In the genomic region with DNA sequence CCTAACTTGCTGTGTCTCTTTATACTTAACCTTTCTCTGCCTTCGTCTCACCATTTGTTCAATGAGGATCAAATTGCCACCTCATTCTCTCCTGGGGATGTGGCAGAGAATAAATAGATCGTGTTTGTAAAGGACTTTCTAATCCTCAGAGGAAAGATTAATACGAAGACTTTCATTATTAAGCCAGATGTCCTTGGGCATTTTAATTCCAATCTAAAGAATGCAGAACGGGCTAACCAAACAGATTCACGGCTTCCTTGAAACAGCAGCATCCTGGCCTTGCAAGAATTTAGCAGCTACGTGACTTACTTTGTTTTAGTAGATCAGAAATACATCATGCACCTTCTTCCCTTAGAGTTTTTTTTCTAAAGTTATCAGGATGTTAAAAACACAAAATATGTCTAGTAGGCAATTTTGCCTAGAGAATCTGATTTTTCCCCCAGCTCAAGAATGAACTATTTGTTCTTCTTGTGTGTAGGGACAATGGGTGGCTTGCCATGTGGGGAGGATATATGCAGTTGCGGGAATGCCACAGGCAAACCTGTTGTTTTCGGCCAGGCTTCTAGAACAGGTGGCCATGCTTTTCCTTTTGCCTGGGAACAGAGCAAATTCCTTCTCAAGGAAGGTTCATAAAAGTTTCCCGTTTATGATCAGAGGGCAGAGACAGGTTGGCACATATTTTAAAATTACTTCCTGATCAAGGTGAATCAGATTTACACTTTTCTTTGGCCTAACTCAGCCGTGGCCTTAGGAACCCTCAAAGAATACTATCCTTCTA, we compare ENCODE assay signal across 11 cellular contexts. TPM values are rescaled to one million over a fixed set of nuclear protein-coding genes. Genes with fewer than 3 reads are reported as not detected.
DNase-seq lines count a peak whose midpoint lies in the region; ATAC-seq, FAIRE-seq and TF ChIP-seq lines count a peak whose summit lies in the region.
"Had no signal": no experiment of that assay in that cellular context is flagged by ENCODE, and none has a peak within 500 bp of the region (broad histone marks: within the 10 kb centered on the region; RNA-seq: fewer than 3 reads in every experiment).

No MANE protein-coding gene starts in this region.

- H3K9me3 Mint-ChIP-seq in chondrocyte (ENCODE audit: low read depth), result no peaks in the 10 kb centered on the region
- H3K9me3 Mint-ChIP-seq in CD8-positive, alpha-beta T cell, result no peaks in the 10 kb centered on the region

- H3K4me2 ChIP-seq in A549, result peak overlapping the region; percentile 96

- H3K4me3 ChIP-seq in A549 (peak overlapping the region; percentile 68), mesodermal cell (ENCODE audit: extremely low read depth, insufficient read depth, low read length, poor library complexity, severe bottlenecking) (peak overlapping the region; percentile 52), lower leg skin (ENCODE audit: low read depth, poor library complexity, severe bottlenecking) (no peak overlapping the region)
- H3K4me3 ChIP-seq in CD8-positive, alpha-beta T cell (ENCODE audit: low read depth, low read length), result no peak overlapping the region
- H3K4me3 ChIP-seq: spleen had no signal

- WGBS in A549 (ENCODE audit: missing lambda C conversion rate), result 4% methylated on average over 10 of the region's 10 CpGs
- WGBS in mesodermal cell (ENCODE audit: insufficient coverage in 2 of 2), 2 experiments, result 23 to 76% methylated on average over 3 of the region's 10 CpGs
- 37 to 50% methylated on average over 10 of the region's 10 CpGs for WGBS in lower leg skin, 2 donors

- H3K9me3 ChIP-seq in A549, result no peaks in the 10 kb centered on the region
- H3K9me3 ChIP-seq in mesodermal cell (ENCODE audit: control insufficient read depth, low read length), result no peaks in the 10 kb centered on the region
- H3K9me3 ChIP-seq in CD8-positive, alpha-beta T cell (ENCODE audit: low read length), result no peaks in the 10 kb centered on the region
- H3K9me3 ChIP-seq: spleen had no signal

- DNase-seq in A549 (ENCODE audit: low read depth in 1 of 2, low spot score in 1 of 2) (no peak), chondrocyte (ENCODE audit: low spot score) (no peak), lower leg skin (ENCODE audit: low spot score in 2 of 2) (no peak), NCI-H446 (lab: John Stamatoyannopoulos, UW) (no peak), DMS153 treated with DMSO at 0.1 percent for 48 hours (lab: John Stamatoyannopoulos, UW; ENCODE audit: unreplicated experiment) (no peak)
- DNase-seq in CD8-positive, alpha-beta T cell, result no peak
- DNase-seq: activated T-cell treated with anti-CD3 and anti-CD28 coated beads, Interleukin-2, amount 50 U/mL, for 48 hours; NCI-H1092; spleen had no signal

- TF ChIP-seq CTCF in A549 (IDR thresholded peaks at IDR 0.05) (no peak), chondrocyte (IDR thresholded peaks at IDR 0.05) (no peak), lower leg skin (IDR thresholded peaks at IDR 0.05) (no peak)
- no peak for TF ChIP-seq CTCF in CD8-positive, alpha-beta T cell (IDR thresholded peaks at IDR 0.05)

- POLR2A ChIA-PET in A549 (lab: Yijun Ruan, JAX), result no interaction called here
- POLR2A ChIA-PET in CD8-positive, alpha-beta T cell (lab: Charles Lee), result no interaction called here

- TF ChIP-seq POLR2A in A549 (IDR thresholded peaks at IDR 0.05; ENCODE audit: low read length) (no peak), lower leg skin (IDR thresholded peaks at IDR 0.05) (no peak)

- no peaks in the 10 kb centered on the region for H3K27me3 Mint-ChIP-seq in chondrocyte (ENCODE audit: low read depth)
- peaks cover 30% of the 10 kb centered on the region for H3K27me3 Mint-ChIP-seq in CD8-positive, alpha-beta T cell (ENCODE audit: low read depth)

- CTCF ChIA-PET in A549 (lab: Yijun Ruan, JAX), result interaction anchor here (0.9 to 5.9 kb wide), 10 partner anchors 9 to 428 kb away, joined by 3 to 42 read pairs (median 4); no protein-coding TSS in a partner anchor
- CTCF ChIA-PET in CD8-positive, alpha-beta T cell (lab: Charles Lee), result no interaction called here

- H3K4me1 Mint-ChIP-seq in chondrocyte (ENCODE audit: low read depth), result peaks cover 36% of the 10 kb centered on the region
- H3K4me1 Mint-ChIP-seq in CD8-positive, alpha-beta T cell (ENCODE audit: low read depth), result peaks cover 13% of the 10 kb centered on the region

- H3K36me3 ChIP-seq in mesodermal cell (ENCODE audit: control insufficient read depth, insufficient read depth, low read length), result no peaks in the 10 kb centered on the region
- H3K36me3 ChIP-seq in CD8-positive, alpha-beta T cell (ENCODE audit: insufficient read depth, low read length), result no peaks in the 10 kb centered on the region
- H3K36me3 ChIP-seq: spleen had no signal

- H3K36me3 Mint-ChIP-seq in chondrocyte (ENCODE audit: low read depth), result no peaks in the 10 kb centered on the region
- no peaks in the 10 kb centered on the region for H3K36me3 Mint-ChIP-seq in CD8-positive, alpha-beta T cell

- intact Hi-C loops in lower leg skin (cut with DNase I; ENCODE audit: low total_unique reads), result no loop called here
- intact Hi-C loops in CD8-positive, alpha-beta T cell (cut with DNase I, micrococcal nuclease), result no loop called here

- peak overlapping the region; percentile 84 for H3K27ac Mint-ChIP-seq in chondrocyte (ENCODE audit: unreplicated experiment)
- no peak overlapping the region for H3K27ac Mint-ChIP-seq in CD8-positive, alpha-beta T cell

- no peak for ATAC-seq in A549
- ATAC-seq in CD8-positive, alpha-beta T cell, result no peak

- TF ChIP-seq RAD21 in A549 (conservative IDR thresholded peaks at IDR 0.05 in 1 of 2, IDR thresholded peaks at IDR 0.05 in 1 of 2) (no peak), Ishikawa (IDR thresholded peaks at IDR 0.05; ENCODE audit: low read depth) (no peak)

- H3K27ac ChIP-seq in A549, result peak overlapping the region; percentile 76 to 95
- H3K27ac ChIP-seq in mesodermal cell (ENCODE audit: low read depth, low read length, severe bottlenecking), result peak overlapping the region; percentile 74
- H3K27ac ChIP-seq in CD8-positive, alpha-beta T cell (ENCODE audit: low read depth, low read length), result no peak overlapping the region
- H3K27ac ChIP-seq: spleen had no signal

- TF ChIP-seq EP300 in A549 (IDR thresholded peaks at IDR 0.05), result no peak
- no peak for TF ChIP-seq EP300 in Ishikawa (IDR thresholded peaks at IDR 0.05; ENCODE audit: borderline replicate concordance)

- peak; percentile 86 for FAIRE-seq in A549 (lab: Jason Lieb, UNC)

- H3K4me3 Mint-ChIP-seq in chondrocyte (ENCODE audit: unreplicated experiment), result peak overlapping the region; percentile 81
- H3K4me3 Mint-ChIP-seq in CD8-positive, alpha-beta T cell, result no peak overlapping the region

- peaks cover 3% of the 10 kb centered on the region for H3K27me3 ChIP-seq in CD8-positive, alpha-beta T cell (ENCODE audit: insufficient read depth, low read length)

- H3K4me1 ChIP-seq in A549 (peaks cover 49% of the 10 kb centered on the region), mesodermal cell (ENCODE audit: control insufficient read depth, insufficient read depth, low read length, poor library complexity, severe bottlenecking) (peaks cover 18% of the 10 kb centered on the region)
- H3K4me1 ChIP-seq in CD8-positive, alpha-beta T cell (ENCODE audit: insufficient read depth, low read length), result no peaks in the 10 kb centered on the region

TF ChIP-seq in A549, 52 proteins besides CTCF, POLR2A, EP300 and RAD21:
- TF ChIP-seq, protein P1, sequence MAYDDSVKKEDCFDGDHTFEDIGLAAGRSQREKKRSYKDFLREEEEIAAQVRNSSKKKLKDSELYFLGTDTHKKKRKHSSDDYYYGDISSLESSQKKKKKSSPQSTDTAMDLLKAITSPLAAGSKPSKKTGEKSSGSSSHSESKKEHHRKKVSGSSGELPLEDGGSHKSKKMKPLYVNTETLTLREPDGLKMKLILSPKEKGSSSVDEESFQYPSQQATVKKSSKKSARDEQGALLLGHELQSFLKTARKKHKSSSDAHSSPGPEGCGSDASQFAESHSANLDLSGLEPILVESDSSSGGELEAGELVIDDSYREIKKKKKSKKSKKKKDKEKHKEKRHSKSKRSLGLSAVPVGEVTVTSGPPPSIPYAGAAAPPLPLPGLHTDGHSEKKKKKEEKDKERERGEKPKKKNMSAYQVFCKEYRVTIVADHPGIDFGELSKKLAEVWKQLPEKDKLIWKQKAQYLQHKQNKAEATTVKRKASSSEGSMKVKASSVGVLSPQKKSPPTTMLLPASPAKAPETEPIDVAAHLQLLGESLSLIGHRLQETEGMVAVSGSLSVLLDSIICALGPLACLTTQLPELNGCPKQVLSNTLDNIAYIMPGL (CRISPR knock-in tag; IDR thresholded peaks at IDR 0.05; ENCODE audit: borderline replicate concordance), result no peak
- TF ChIP-seq MAFK (IDR thresholded peaks at IDR 0.05; ENCODE audit: partially characterized antibody), result peak; percentile 94
- TF ChIP-seq MYC (IDR thresholded peaks at IDR 0.05; ENCODE audit: borderline replicate concordance, low read length), result no peak
TF ChIP-seq in A549: peak in this region for 1.

TF ChIP-seq in Ishikawa, 13 proteins besides CTCF, POLR2A, EP300 and RAD21:
- TF ChIP-seq NFIC (IDR thresholded peaks at IDR 0.05) (0 out of 2 replicates have a peak, but pooled peaks have one; percentile 22), TEAD4 (IDR thresholded peaks at IDR 0.05) (no peak), CREB1 (IDR thresholded peaks at IDR 0.05; ENCODE audit: low read depth) (no peak)
- TF ChIP-seq, protein P2, sequence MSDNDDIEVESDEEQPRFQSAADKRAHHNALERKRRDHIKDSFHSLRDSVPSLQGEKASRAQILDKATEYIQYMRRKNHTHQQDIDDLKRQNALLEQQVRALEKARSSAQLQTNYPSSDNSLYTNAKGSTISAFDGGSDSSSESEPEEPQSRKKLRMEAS (IDR thresholded peaks at IDR 0.05), result no peak

RNA-seq across cellular contexts. Expression of a gene that starts 3.0 kb away (rescaled TPM):
- 106 and 113 TPM in 2 replicates for polyA plus RNA-seq in A549 (2011; rRNA removed)
- 54.5 and 56.8 TPM in 2 replicates for polyA plus RNA-seq in A549 (2012; cell fraction: cytosol; rRNA removed)
- polyA plus RNA-seq in A549 (2012; cell fraction: nucleus; rRNA removed), result 106 and 115 TPM in 2 replicates
- polyA plus RNA-seq in A549 (2017; fragmentation: RNase III; extraction: RNeasy Plus Mini Kit Qiagen cat#74134 plus additional on column Dnase treatment), result 58.3 to 59.8 TPM (median 59.5 TPM) in 3 replicates
- polyA minus RNA-seq in A549 (2011; rRNA and poly(A)+ RNA removed), result 178 and 200 TPM in 2 replicates
- total RNA-seq in chondrocyte, result 12.0 to 13.9 TPM (median 12.1 TPM) in 3 replicates
- 24.8 TPM for polyA plus RNA-seq in mesodermal cell (2013, experiment 1 of 2)
- 30.9 TPM for polyA plus RNA-seq in mesodermal cell (2013, experiment 2 of 2)
- 1 to 10 TPM; 2.7 to 7.2 (median 3.9) TPM for total RNA-seq in lower leg skin
- total RNA-seq in CD8-positive, alpha-beta T cell, result not detected

Comparison
In these comparisons a context has a peak if more than half of its experiments do, and no peak if none do; other contexts are left out.
1. H3K4me3 ChIP-seq: peak in A549 (single experiment) and mesodermal cell (single experiment); none in lower leg skin (single experiment) and CD8-positive, alpha-beta T cell (single experiment).